ENCODE assay signal across 18 cellular contexts in the genomic region with DNA sequence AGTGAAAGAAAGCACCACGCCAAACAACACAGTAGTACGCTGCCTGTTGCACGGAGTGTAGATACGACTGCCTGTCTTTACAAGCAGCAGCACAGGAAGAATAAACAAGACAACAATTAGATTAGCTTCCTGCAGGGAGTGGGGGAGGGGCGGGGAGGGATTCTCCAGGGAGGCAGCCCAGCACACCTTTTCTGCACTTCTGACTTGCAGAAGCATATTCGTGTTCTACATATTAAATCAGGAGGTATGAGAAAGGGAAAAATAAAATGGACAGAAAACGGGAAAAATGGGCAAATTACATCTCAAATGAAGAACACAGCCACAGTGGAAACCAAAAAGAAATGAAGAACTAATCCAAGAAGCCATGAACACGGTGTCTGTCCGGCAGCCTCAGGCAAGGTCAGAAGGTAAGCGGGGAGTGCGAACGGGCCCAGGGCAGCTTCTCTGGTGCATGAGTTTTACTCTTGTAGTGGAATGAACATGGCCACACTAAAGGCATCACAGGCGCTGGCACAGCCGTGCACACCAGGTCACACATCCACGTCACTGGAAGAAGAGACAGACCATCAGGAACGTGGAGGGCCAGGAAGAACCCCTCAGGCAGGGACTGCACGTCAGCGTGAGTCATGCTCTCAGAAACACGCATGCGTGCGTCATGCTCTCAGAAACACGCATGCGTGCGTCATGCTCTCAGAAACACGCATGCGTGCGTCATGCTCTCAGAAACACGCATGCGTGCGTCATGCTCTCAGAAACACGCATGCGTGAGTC. TPM values are rescaled to one million over a fixed set of nuclear protein-coding genes. Genes with fewer than 3 reads are reported as not detected.
DNase-seq lines count a peak whose midpoint lies in the region; ATAC-seq and TF ChIP-seq lines count a peak whose summit lies in the region.
"Had no signal": no experiment of that assay in that cellular context is flagged by ENCODE, and none has a peak within 500 bp of the region (broad histone marks: within the 10 kb centered on the region; RNA-seq: fewer than 3 reads in every experiment).

No MANE protein-coding gene starts in this region.

- H3F3A ChIP-seq in MM.1S (ENCODE audit: insufficient read depth, low read length), result no peaks in the 10 kb centered on the region

- H4K20me1 ChIP-seq in MM.1S (ENCODE audit: insufficient read depth, low read length), result no peaks in the 10 kb centered on the region

- H3K9me2 ChIP-seq in MM.1S (replicated peaks; ENCODE audit: insufficient read depth, low read length), result no peaks in the 10 kb centered on the region

- H3K27ac Mint-ChIP-seq in progenitor cell of endocrine pancreas, result peak overlapping the region; percentile 19
- H3K27ac Mint-ChIP-seq: activated naive CD8-positive, alpha-beta T cell treated with anti-CD3 and anti-CD28 coated beads, Interleukin-2, amount 50 U/mL, for 24 hours; stimulated activated naive CD8-positive, alpha-beta T cell treated with anti-CD3 and anti-CD28 coated beads, Interleukin-15, Interleukin-2, amounts not matched to agents 100 ng/mL and 50 ng/mL, for 24 hours had no signal

- H3K9me3 ChIP-seq in MM.1S (replicated peaks; ENCODE audit: insufficient read depth, low read length), result no peaks in the 10 kb centered on the region

- TF ChIP-seq CTCF in MM.1S (IDR thresholded peaks at IDR 0.05; ENCODE audit: low read length) (no peak), progenitor cell of endocrine pancreas (IDR thresholded peaks at IDR 0.05; ENCODE audit: unreplicated experiment) (no peak)

- peak overlapping the region; percentile 45 for H2AFZ ChIP-seq in MM.1S (ENCODE audit: low read length)

- peaks cover 92% of the 10 kb centered on the region for H3K27me3 ChIP-seq in MM.1S (replicated peaks; ENCODE audit: insufficient read depth, low read length)

- peak overlapping the region; percentile 58 for H3K4me2 ChIP-seq in MM.1S (ENCODE audit: low read depth, low read length)

- H3K9ac ChIP-seq in MM.1S (ENCODE audit: low read length), result peak overlapping the region; percentile 34; the same call in 1 of the 2 replicates

- H3K79me2 ChIP-seq in MM.1S (ENCODE audit: low read length), result no peaks in the 10 kb centered on the region

- peak; percentile 16 for DNase-seq in NCI-H748 (lab: John Stamatoyannopoulos, UW; ENCODE audit: unreplicated experiment)
- DNase-seq in NCI-H748 treated with DMSO at 0.1 percent for 48 hours (lab: John Stamatoyannopoulos, UW), result no peak
- DNase-seq in MM.1S, result peak; percentile 31
- peak; percentile 44 to 84 for DNase-seq in SW 1271 (lab: John Stamatoyannopoulos, UW)
- DNase-seq in progenitor cell of endocrine pancreas (ENCODE audit: low spot score, unreplicated experiment), result no peak
- DNase-seq in D341Med (ENCODE audit: low spot score), result no peak
- DNase-seq: activated naive CD8-positive, alpha-beta T cell treated with anti-CD3 and anti-CD28 coated beads, Interleukin-2, amount 50 U/mL, for 24 hours; heart right ventricle; kidney; mesenchymal stem cell; NCI-H446 treated with DMSO at 0.1 percent for 48 hours; retina had no signal

- H3K4me3 ChIP-seq in MM.1S (ENCODE audit: low read length), result peak overlapping the region; percentile 49
- H3K4me3 ChIP-seq: heart right ventricle had no signal

- peaks cover 58% of the 10 kb centered on the region for H3K27me3 Mint-ChIP-seq in progenitor cell of endocrine pancreas

- ATAC-seq in GM19351 (IDR thresholded peaks at IDR 0.05; ENCODE audit: unreplicated experiment), result no peak
- no peak for ATAC-seq in HG03457 (IDR thresholded peaks at IDR 0.05; ENCODE audit: unreplicated experiment)
- ATAC-seq: activated naive CD8-positive, alpha-beta T cell treated with anti-CD3 and anti-CD28 coated beads, Interleukin-2, amount 50 U/mL, for 24 hours had no signal

- peaks cover 17% of the 10 kb centered on the region for H3K4me1 Mint-ChIP-seq in progenitor cell of endocrine pancreas (ENCODE audit: low read depth)
- H3K4me1 Mint-ChIP-seq: activated naive CD8-positive, alpha-beta T cell treated with anti-CD3 and anti-CD28 coated beads, Interleukin-2, amount 50 U/mL, for 24 hours had no signal

- no peaks in the 10 kb centered on the region for H3K36me3 ChIP-seq in MM.1S (replicated peaks; ENCODE audit: insufficient read depth, low read length)
- H3K36me3 ChIP-seq: heart right ventricle had no signal

- H3K4me1 ChIP-seq in MM.1S (ENCODE audit: low read length), result peaks cover 3% of the 10 kb centered on the region; the same call in 1 of the 2 replicates

- H3K27ac ChIP-seq in MM.1S (ENCODE audit: low read length), result no peak overlapping the region
- H3K27ac ChIP-seq: C4-2B, heart right ventricle had no signal

- H3K36me3 Mint-ChIP-seq in progenitor cell of endocrine pancreas (ENCODE audit: insufficient read depth), result no peaks in the 10 kb centered on the region

- peaks cover 4% of the 10 kb centered on the region for H3K9me3 Mint-ChIP-seq in progenitor cell of endocrine pancreas (ENCODE audit: low read depth)
- H3K9me3 Mint-ChIP-seq: activated naive CD8-positive, alpha-beta T cell treated with anti-CD3 and anti-CD28 coated beads, Interleukin-2, amount 50 U/mL, for 24 hours; neural crest cell; stimulated activated naive CD8-positive, alpha-beta T cell treated with anti-CD3 and anti-CD28 coated beads, Interleukin-15, Interleukin-2, amounts not matched to agents 100 ng/mL and 50 ng/mL, for 24 hours had no signal

- H3K4me3 Mint-ChIP-seq in progenitor cell of endocrine pancreas (ENCODE audit: low read depth), result no peak overlapping the region
- H3K4me3 Mint-ChIP-seq: activated naive CD8-positive, alpha-beta T cell treated with anti-CD3 and anti-CD28 coated beads, Interleukin-2, amount 50 U/mL, for 24 hours; neural crest cell; stimulated activated naive CD8-positive, alpha-beta T cell treated with anti-CD3 and anti-CD28 coated beads, Interleukin-15, Interleukin-2, amounts not matched to agents 100 ng/mL and 50 ng/mL, for 24 hours had no signal

RNA-seq across cellular contexts. Expression of a gene that starts 20.1 kb away (rescaled TPM):
- total RNA-seq in progenitor cell of endocrine pancreas, result 2.9 and 3.0 TPM in 2 replicates
- total RNA-seq: M059J had no signal

Comparison
In these comparisons a context has a peak if more than half of its experiments do, and no peak if none do; other contexts are left out.
1. DNase-seq: peak in NCI-H748 (single experiment), MM.1S (single experiment) and SW 1271 (2 of 2); none in NCI-H748 treated with DMSO at 0.1 percent for 48 hours (single experiment), progenitor cell of endocrine pancreas (single experiment) and D341Med (single experiment).